Comparison of ENCODE assay signal across 8 cellular contexts in the genomic region with DNA sequence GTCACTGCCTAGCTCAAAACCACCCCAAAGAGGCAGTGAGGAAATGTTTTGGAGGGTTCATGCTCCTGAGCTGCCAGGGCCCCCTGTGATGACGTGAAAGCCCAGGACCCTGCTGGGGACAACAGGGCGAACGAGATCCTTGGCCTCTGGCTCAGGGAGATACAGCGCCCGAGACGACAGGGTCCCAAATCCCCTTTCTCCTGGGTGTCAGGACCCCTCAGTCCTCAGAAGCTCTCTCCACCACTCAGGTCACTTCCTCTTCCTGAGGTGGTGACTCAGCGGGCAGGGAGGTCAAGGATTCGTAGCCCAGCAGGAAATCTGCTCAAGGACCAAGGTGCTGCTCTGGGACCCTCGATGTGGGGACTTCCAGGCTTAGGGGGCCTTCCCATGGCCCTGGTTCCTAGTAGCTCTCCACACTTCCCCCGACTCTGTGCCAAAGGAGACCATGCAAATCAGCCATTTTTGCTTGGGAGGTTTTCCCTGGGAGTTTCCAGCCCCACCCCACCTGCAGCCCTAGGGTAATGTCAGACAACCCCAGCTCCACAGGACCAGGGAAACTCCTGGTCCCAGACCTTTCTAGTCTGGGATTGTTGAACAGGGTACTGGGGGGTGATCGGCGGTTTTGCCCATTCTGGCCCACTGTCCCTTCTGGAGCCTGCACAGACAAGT. TPM values are rescaled to one million over a fixed set of nuclear protein-coding genes. Genes with fewer than 3 reads are reported as not detected.
DNase-seq lines count a peak whose midpoint lies in the region; ATAC-seq and TF ChIP-seq lines count a peak whose summit lies in the region.

No MANE protein-coding gene starts in this region.

- ATAC-seq in IMR-90 (ENCODE audit: low read depth) (no peak), body of pancreas (no peak), mucosa of descending colon (peak; percentile 26), GM19452 (IDR thresholded peaks at IDR 0.05; ENCODE audit: unreplicated experiment) (no peak), HG02852 (IDR thresholded peaks at IDR 0.05; ENCODE audit: unreplicated experiment) (no peak)

- H3K36me3 ChIP-seq in IMR-90 (ENCODE audit: control insufficient read depth, insufficient read depth, low read length) (peaks cover 5% of the 10 kb centered on the region; the same call in 1 of the 2 replicates), body of pancreas (replicated peaks in 1 of 2; ENCODE audit: insufficient read depth in 1 of 2, low read depth in 2 of 2) (no peaks in the 10 kb centered on the region), mucosa of descending colon (ENCODE audit: low read depth) (no peaks in the 10 kb centered on the region)

- peak; percentile 58 for DNase-seq in ACHN
- DNase-seq in IMR-90: peak; percentile 24
- DNase-seq in body of pancreas: peak in 2 of 4 donors; percentile 46 to 53
- peak; percentile 50 to 72 (median 59) for DNase-seq in mucosa of descending colon
- DNase-seq in dedifferentiated amniotic fluid mesenchymal stem cell (ENCODE audit: extremely low spot score): no peak
- DNase-seq in SHP77 treated with DMSO at 0.1 percent for 48 hours (lab: John Stamatoyannopoulos, UW): no peak

- dilution Hi-C loops in IMR-90 (cut with HindIII; ENCODE audit: low sequenced_read_pairs, unreplicated experiment): no loop called here

- peak overlapping the region; percentile 16 for H2AFZ ChIP-seq in IMR-90 (replicated peaks; ENCODE audit: low read length, poor library complexity)

- H2BK15ac ChIP-seq in IMR-90 (ENCODE audit: low read depth, low read length): peak overlapping the region; percentile 92; the same call in 2 of the 3 replicates

- peak overlapping the region; percentile 96 for H2BK20ac ChIP-seq in IMR-90 (ENCODE audit: low read depth, low read length)

- peak overlapping the region; percentile 90 for H3K18ac ChIP-seq in IMR-90 (ENCODE audit: low read depth, low read length)

- peak overlapping the region; percentile 99 for H2AK5ac ChIP-seq in IMR-90 (ENCODE audit: low read depth, low read length)

- peak overlapping the region; percentile 72 for H3K56ac ChIP-seq in IMR-90 (ENCODE audit: extremely low read depth, insufficient read depth, low read length)

- no peaks in the 10 kb centered on the region for H3K27me3 ChIP-seq in IMR-90 (ENCODE audit: control insufficient read depth, insufficient read depth, low read length)
- no peaks in the 10 kb centered on the region for H3K27me3 ChIP-seq in body of pancreas

- H3K4me1 ChIP-seq in IMR-90 (ENCODE audit: control insufficient read depth, insufficient read depth, low read length): peaks cover 65% of the 10 kb centered on the region
- H3K4me1 ChIP-seq in body of pancreas: peaks cover 100% of the 10 kb centered on the region
- peaks cover 87% of the 10 kb centered on the region for H3K4me1 ChIP-seq in mucosa of descending colon (ENCODE audit: low read depth)

- H3K4me2 ChIP-seq in IMR-90 (ENCODE audit: low read depth, low read length): peak overlapping the region; percentile 80

- H4K8ac ChIP-seq in IMR-90 (ENCODE audit: low read depth in 2 of 2, low read length in 2 of 2): peak overlapping the region; percentile 89 to 92

- peak overlapping the region; percentile 94 for H4K91ac ChIP-seq in IMR-90 (ENCODE audit: insufficient read depth, low read depth, low read length)

- H3K4ac ChIP-seq in IMR-90 (ENCODE audit: low read depth, low read length): peak overlapping the region; percentile 97

- TF ChIP-seq POLR2A in IMR-90 (IDR thresholded peaks at IDR 0.05; ENCODE audit: low read depth, low read length) (no peak), body of pancreas (IDR thresholded peaks at IDR 0.05) (no peak)

- H3K4me3 ChIP-seq in IMR-90 (ENCODE audit: insufficient read depth, low read depth, low read length) (no peak overlapping the region), body of pancreas (no peak overlapping the region), mucosa of descending colon (no peak overlapping the region)

- H3K9ac ChIP-seq in IMR-90 (ENCODE audit: low read depth, low read length): peak overlapping the region; percentile 47

- H2AK9ac ChIP-seq in IMR-90 (replicated peaks; ENCODE audit: low read depth, low read length, poor library complexity): peak overlapping the region; percentile 95

- CTCF ChIA-PET in IMR-90 (lab: Yijun Ruan, JAX): no interaction called here

- TF ChIP-seq RAD21 in IMR-90 (IDR thresholded peaks at IDR 0.05; ENCODE audit: low read length): no peak

- H2BK5ac ChIP-seq in IMR-90 (ENCODE audit: low read depth, low read length, poor library complexity, severe bottlenecking): peak overlapping the region; percentile 99

- H3K9me1 ChIP-seq in IMR-90 (ENCODE audit: insufficient read depth, low read length): peaks cover 10% of the 10 kb centered on the region; the same call in 1 of the 2 replicates

- BruUV-seq in IMR-90 (replicated peaks; lab: Mats Ljungman, UMichigan): no TSS peak

- TF ChIP-seq CTCF in IMR-90 (conservative IDR thresholded peaks at IDR 0.05; ENCODE audit: low read depth, low read length) (no peak), body of pancreas (IDR thresholded peaks at IDR 0.05) (no peak), mucosa of descending colon (IDR thresholded peaks at IDR 0.05) (no peak)

- 40% methylated on average over 4 of the region's 12 CpGs; no CpG with 5 or more reads in 1 of the 2 experiments for WGBS in IMR-90 (ENCODE audit: extremely low coverage in 2 of 2, insufficient read length in 1 of 2), 2 experiments
- WGBS in body of pancreas, 2 donors: 7 to 41% methylated on average over 2 to 12 of the region's 12 CpGs

- peak overlapping the region; percentile 84 for H4K5ac ChIP-seq in IMR-90 (ENCODE audit: low read depth, low read length)

- intact Hi-C loops in IMR-90 (cut with micrococcal nuclease): no loop called here
- intact Hi-C loops in body of pancreas (cut with DNase I): no loop called here
- intact Hi-C loops in mucosa of descending colon (cut with DNase I, micrococcal nuclease): no loop called here

- no peaks in the 10 kb centered on the region for H3K9me3 ChIP-seq in IMR-90 (ENCODE audit: control insufficient read depth, insufficient read depth, low read length)
- H3K9me3 ChIP-seq in body of pancreas: no peaks in the 10 kb centered on the region
- H3K9me3 ChIP-seq in mucosa of descending colon: no peaks in the 10 kb centered on the region

- peak overlapping the region; percentile 96 for H3K23ac ChIP-seq in IMR-90 (ENCODE audit: low read depth, low read length)

- peak overlapping the region; percentile 87 for H3K14ac ChIP-seq in IMR-90 (replicated peaks; ENCODE audit: low read depth, low read length)

- H3K79me1 ChIP-seq in IMR-90 (ENCODE audit: low read depth in 1 of 2, low read length in 2 of 2): peaks cover 9 to 75% of the 10 kb centered on the region in 2 experiments; a peak in 3 of 4 replicates

- H2BK120ac ChIP-seq in IMR-90 (ENCODE audit: low read depth, low read length): peak overlapping the region; percentile 94

- H3K27ac ChIP-seq in IMR-90 (ENCODE audit: insufficient read depth, low read length) (peak overlapping the region; percentile 96), body of pancreas (peak overlapping the region; percentile 95 to 99 (median 96))

- in situ Hi-C loops in ACHN (cut with HindIII; ENCODE audit: low pct_ligation_motif_present, low pct_unique_long_range_greater_than_20kb, low sequenced_read_pairs): no loop called here
- in situ Hi-C loops in IMR-90 (cut with MboI; ENCODE audit: low sequenced_read_pairs): no loop called here

- H4K20me1 ChIP-seq in IMR-90 (ENCODE audit: insufficient read depth, low read length): peaks cover 34% of the 10 kb centered on the region

- POLR2A ChIA-PET in IMR-90 (lab: Charles Lee; ENCODE audit: unreplicated experiment): interaction anchor here (1.2 kb wide), 1 partner anchor 13 kb away, joined by 3 read pairs; the partner anchor contains the start of gene BCL9L

TF ChIP-seq in IMR-90, 13 proteins besides CTCF, POLR2A, EP300 and RAD21:
- TF ChIP-seq NFE2L2 (IDR thresholded peaks at IDR 0.05; ENCODE audit: low read depth, low read length): no peak
- no peak for TF ChIP-seq CEBPB (IDR thresholded peaks at IDR 0.05; ENCODE audit: low read depth, low read length)
- TF ChIP-seq FOS (IDR thresholded peaks at IDR 0.05; ENCODE audit: low read depth, low read length): peak; percentile 17; the same call in 1 of the 2 replicates
- TF ChIP-seq, protein P1, sequence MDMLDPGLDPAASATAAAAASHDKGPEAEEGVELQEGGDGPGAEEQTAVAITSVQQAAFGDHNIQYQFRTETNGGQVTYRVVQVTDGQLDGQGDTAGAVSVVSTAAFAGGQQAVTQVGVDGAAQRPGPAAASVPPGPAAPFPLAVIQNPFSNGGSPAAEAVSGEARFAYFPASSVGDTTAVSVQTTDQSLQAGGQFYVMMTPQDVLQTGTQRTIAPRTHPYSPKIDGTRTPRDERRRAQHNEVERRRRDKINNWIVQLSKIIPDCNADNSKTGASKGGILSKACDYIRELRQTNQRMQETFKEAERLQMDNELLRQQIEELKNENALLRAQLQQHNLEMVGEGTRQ (IDR thresholded peaks at IDR 0.05; ENCODE audit: low read depth, low read length): no peak
- TF ChIP-seq BHLHE40 (IDR thresholded peaks at IDR 0.05; ENCODE audit: low read depth, low read length): no peak

RNA-seq across cellular contexts. Expression of gene BCL9L, which starts 12.8 kb away (rescaled TPM):
- total RNA-seq in IMR-90 (2012; rRNA removed): 1.7 and 2.3 TPM in 2 replicates
- 17.0 and 21.5 TPM in 2 replicates for polyA plus RNA-seq in IMR-90 (2012; rRNA removed)
- 11.8 and 20.1 TPM in 2 replicates for polyA plus RNA-seq in IMR-90 (2012; cell fraction: cytosol; rRNA removed)
- polyA plus RNA-seq in IMR-90 (2012; cell fraction: nucleus; rRNA removed; ENCODE audit: low replicate concordance): 30.5 and 55.8 TPM in 2 replicates
- 10 to 100 TPM; 13.2 to 16.5 TPM for total RNA-seq in body of pancreas
- 10 to 100 TPM; 28.6 to 70.1 (median 41.7) TPM for total RNA-seq in mucosa of descending colon

RNA-seq across cellular contexts. Expression of gene CXCR5, which starts 29.2 kb away (rescaled TPM):
- total RNA-seq in IMR-90 (2012; rRNA removed): not detected in 2 replicates
- polyA plus RNA-seq in IMR-90 (2012; rRNA removed): not detected in 2 replicates
- polyA plus RNA-seq in IMR-90 (2012; cell fraction: cytosol; rRNA removed): not detected in 2 replicates
- polyA plus RNA-seq in IMR-90 (2012; cell fraction: nucleus; rRNA removed; ENCODE audit: low replicate concordance): 0.02 TPM in 1 of 2 replicates, not detected in the other
- not detected for total RNA-seq in body of pancreas
- under 1 TPM in 2 of 3 donors, not detected in 1; 0.12 to 0.23 TPM for total RNA-seq in mucosa of descending colon

RNA-seq across cellular contexts. Expression of gene UPK2, which starts 43.2 kb away (rescaled TPM):
- total RNA-seq in IMR-90 (2012; rRNA removed) (not detected in 2 replicates), body of pancreas (not detected), mucosa of descending colon (not detected)
- polyA plus RNA-seq in IMR-90 (2012; rRNA removed): 0.26 and 0.39 TPM in 2 replicates
- 0.47 TPM in 1 of 2 replicates, not detected in the other for polyA plus RNA-seq in IMR-90 (2012; cell fraction: cytosol; rRNA removed)
- 0.24 and 0.25 TPM in 2 replicates for polyA plus RNA-seq in IMR-90 (2012; cell fraction: nucleus; rRNA removed; ENCODE audit: low replicate concordance)

RNA-seq across cellular contexts. Expression of gene FOXR1, which starts 58.7 kb away (rescaled TPM):
- total RNA-seq in IMR-90 (2012; rRNA removed): not detected in 2 replicates
- polyA plus RNA-seq in IMR-90 (2012; rRNA removed): not detected in 2 replicates
- polyA plus RNA-seq in IMR-90 (2012; cell fraction: cytosol; rRNA removed): not detected in 2 replicates
- polyA plus RNA-seq in IMR-90 (2012; cell fraction: nucleus; rRNA removed; ENCODE audit: low replicate concordance): not detected in 2 replicates
- not detected for total RNA-seq in body of pancreas
- not detected for total RNA-seq in mucosa of descending colon

Comparison
In these comparisons a context has a peak if more than half of its experiments do, and no peak if none do; other contexts are left out.
1. DNase-seq: peak in ACHN (single experiment), IMR-90 (single experiment) and mucosa of descending colon (3 of 3); none in dedifferentiated amniotic fluid mesenchymal stem cell (single experiment) and SHP77 treated with DMSO at 0.1 percent for 48 hours (single experiment).